In the genomic region with DNA sequence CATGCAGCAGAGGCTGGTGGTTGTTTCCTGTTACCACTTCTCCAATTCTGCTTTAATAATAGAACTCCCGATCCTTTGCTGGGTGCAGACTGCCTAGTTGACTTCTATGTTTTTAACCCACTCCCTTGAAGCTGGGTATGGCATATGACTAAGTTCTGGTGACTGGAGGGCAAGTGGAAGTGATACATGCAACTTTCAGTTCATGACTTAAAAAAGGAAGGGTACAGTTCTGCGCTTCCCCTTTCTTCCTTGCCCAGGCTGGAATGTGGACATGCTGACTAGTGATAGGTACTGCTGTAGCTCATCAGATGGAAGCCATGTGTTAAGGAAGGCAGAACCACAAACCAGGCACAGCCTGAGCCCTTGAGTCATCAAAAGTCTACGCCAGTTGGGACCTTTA, we compare ENCODE assay signal across 8 cellular contexts. TPM values are rescaled to one million over a fixed set of nuclear protein-coding genes. Genes with fewer than 3 reads are reported as not detected.
DNase-seq lines count a peak whose midpoint lies in the region; ATAC-seq, FAIRE-seq and TF ChIP-seq lines count a peak whose summit lies in the region.

No MANE protein-coding gene starts in this region.

- H3K4me3 ChIP-seq in GM12865 (ENCODE audit: low read depth, low read length) (no peak overlapping the region), mammary epithelial cell (replicated peaks in 1 of 3; ENCODE audit: insufficient read depth in 1 of 3, low read depth in 2 of 3, low read length in 3 of 3) (no peak overlapping the region), pancreas (no peak overlapping the region)

- CTCF ChIA-PET in mammary epithelial cell (lab: Charles Lee; ENCODE audit: low non-redundant PET), result no interaction called here

- dilution Hi-C loops in mammary epithelial cell (cut with HindIII; ENCODE audit: low sequenced_read_pairs), result no loop called here

- H3K27ac ChIP-seq in mammary epithelial cell (ENCODE audit: insufficient read depth, low read depth, low read length) (no peak overlapping the region), pancreas (peak overlapping the region in 1 of 4 donors; percentile 37)

- H3K79me2 ChIP-seq in mammary epithelial cell (ENCODE audit: insufficient read depth, low read length), result no peaks in the 10 kb centered on the region

- peak; percentile 53 for DNase-seq in GM12865 (ENCODE audit: low read depth)
- DNase-seq in mammary epithelial cell, result peak; percentile 43
- DNase-seq in pancreas, result peak in 1 of 6 donors; percentile 43
- DNase-seq in NCI-H526 (lab: John Stamatoyannopoulos, UW), result no peak
- no peak for DNase-seq in H4 (ENCODE audit: low spot score)

- peak overlapping the region; percentile 59 for H2AFZ ChIP-seq in mammary epithelial cell (ENCODE audit: low read depth, low read length)

- no peak for FAIRE-seq in pancreas (lab: Jason Lieb, UNC)

- H3K9ac ChIP-seq in mammary epithelial cell (ENCODE audit: insufficient read depth, low read length), result no peak overlapping the region

- TF ChIP-seq CTCF in GM12865 (IDR thresholded peaks at IDR 0.05; ENCODE audit: insufficient read depth, low read depth, low read length, missing control alignments) (no peak), mammary epithelial cell (conservative IDR thresholded peaks at IDR 0.05 in 1 of 2, IDR thresholded peaks at IDR 0.05 in 1 of 2; ENCODE audit: extremely low read depth in 1 of 2, insufficient read depth in 1 of 2, low read depth in 1 of 2, low read length in 2 of 2) (no peak), pancreas (IDR thresholded peaks at IDR 0.05) (no peak)

- in situ Hi-C loops in mammary epithelial cell (cut with MboI; ENCODE audit: low sequenced_read_pairs in 2 of 2), result no loop called here

- H3K4me2 ChIP-seq in mammary epithelial cell (ENCODE audit: insufficient read depth, low read depth, low read length), result peak overlapping the region; percentile 53

- intact Hi-C loops in mammary epithelial cell (cut with micrococcal nuclease), result no loop called here
- intact Hi-C loops in pancreas (cut with DNase I), result no loop called here

- WGBS in mammary epithelial cell (ENCODE audit: low coverage, missing lambda C conversion rate), result 12% methylated on average over 3 of the region's 3 CpGs
- 88 to 94% methylated on average over 3 of the region's 3 CpGs for WGBS in pancreas, 2 donors

- peak; percentile 67 for ATAC-seq in HG03103 (IDR thresholded peaks at IDR 0.05; ENCODE audit: low read depth, unreplicated experiment)
- peak in 3 of 4 donors; percentile 32 to 76 (median 75) for ATAC-seq in pancreas
- no peak for ATAC-seq in HG02870 (IDR thresholded peaks at IDR 0.05; ENCODE audit: unreplicated experiment)
- ATAC-seq in HG02938 (IDR thresholded peaks at IDR 0.05; ENCODE audit: unreplicated experiment), result no peak

- H3K9me3 ChIP-seq in mammary epithelial cell (replicated peaks; ENCODE audit: insufficient read depth, low read length), result no peaks in the 10 kb centered on the region
- H3K9me3 ChIP-seq in pancreas, result no peaks in the 10 kb centered on the region

- H3K4me1 ChIP-seq in mammary epithelial cell (ENCODE audit: insufficient read depth, low read length) (peaks cover 22% of the 10 kb centered on the region), pancreas (peaks cover 5 to 10% (median 5%) of the 10 kb centered on the region in 3 donors)

- H3K36me3 ChIP-seq in mammary epithelial cell (ENCODE audit: insufficient read depth, low read length) (no peaks in the 10 kb centered on the region), pancreas (no peaks in the 10 kb centered on the region)

- no peaks in the 10 kb centered on the region for H4K20me1 ChIP-seq in mammary epithelial cell (ENCODE audit: insufficient read depth, low read length)

- no peaks in the 10 kb centered on the region for H3K27me3 ChIP-seq in mammary epithelial cell (ENCODE audit: insufficient read depth, low read length)
- no peaks in the 10 kb centered on the region for H3K27me3 ChIP-seq in pancreas

- no TSS peak for BruUV-seq in mammary epithelial cell (replicated peaks; lab: Mats Ljungman, UMichigan)

RNA-seq across cellular contexts. Expression of a gene that starts 2.4 kb away (rescaled TPM):
- total RNA-seq in mammary epithelial cell (100 to 1,000 TPM in 1 of 2 donors, 1 to 10 TPM in 1; 2.9 to 228 TPM), pancreas (100 to 1,000 TPM in 2 of 6 donors, 10 to 100 TPM in 4; 57.3 to 275 (median 70.6) TPM)
- polyA plus RNA-seq in mammary epithelial cell (5.1 TPM), pancreas (10 to 100 TPM; 22.8 to 30.6 TPM)
- polyA minus RNA-seq in mammary epithelial cell, result 1.2 TPM
- total RNA-seq in H4 (2014; rRNA removed; shearing (Covaris generic)), result 5.3 and 5.6 TPM in 2 replicates

Comparison
In these comparisons a context has a peak if more than half of its experiments do, and no peak if none do; other contexts are left out.
1. DNase-seq: peak in GM12865 (single experiment) and mammary epithelial cell (single experiment); none in NCI-H526 (0 of 2) and H4 (single experiment).
2. ATAC-seq: peak in HG03103 (single experiment) and pancreas (3 of 4); none in HG02870 (single experiment) and HG02938 (single experiment).